Comparison of ENCODE assay signal across 1 cellular context in genomic region chr22:39388261-39389011, GRCh38.
TF ChIP-seq lines count a peak whose summit lies in the region.

No MANE protein-coding gene starts in this region.

TF ChIP-seq in HEK293, 187 proteins besides CTCF, POLR2A, EP300 and RAD21 (continued from another document):
- TF ChIP-seq KLF7 (tag by site-specific recombination; IDR thresholded peaks at IDR 0.05; ENCODE audit: borderline replicate concordance), result 0 out of 2 replicates have a peak, but pooled peaks have one; percentile 31
- TF ChIP-seq, protein P1, sequence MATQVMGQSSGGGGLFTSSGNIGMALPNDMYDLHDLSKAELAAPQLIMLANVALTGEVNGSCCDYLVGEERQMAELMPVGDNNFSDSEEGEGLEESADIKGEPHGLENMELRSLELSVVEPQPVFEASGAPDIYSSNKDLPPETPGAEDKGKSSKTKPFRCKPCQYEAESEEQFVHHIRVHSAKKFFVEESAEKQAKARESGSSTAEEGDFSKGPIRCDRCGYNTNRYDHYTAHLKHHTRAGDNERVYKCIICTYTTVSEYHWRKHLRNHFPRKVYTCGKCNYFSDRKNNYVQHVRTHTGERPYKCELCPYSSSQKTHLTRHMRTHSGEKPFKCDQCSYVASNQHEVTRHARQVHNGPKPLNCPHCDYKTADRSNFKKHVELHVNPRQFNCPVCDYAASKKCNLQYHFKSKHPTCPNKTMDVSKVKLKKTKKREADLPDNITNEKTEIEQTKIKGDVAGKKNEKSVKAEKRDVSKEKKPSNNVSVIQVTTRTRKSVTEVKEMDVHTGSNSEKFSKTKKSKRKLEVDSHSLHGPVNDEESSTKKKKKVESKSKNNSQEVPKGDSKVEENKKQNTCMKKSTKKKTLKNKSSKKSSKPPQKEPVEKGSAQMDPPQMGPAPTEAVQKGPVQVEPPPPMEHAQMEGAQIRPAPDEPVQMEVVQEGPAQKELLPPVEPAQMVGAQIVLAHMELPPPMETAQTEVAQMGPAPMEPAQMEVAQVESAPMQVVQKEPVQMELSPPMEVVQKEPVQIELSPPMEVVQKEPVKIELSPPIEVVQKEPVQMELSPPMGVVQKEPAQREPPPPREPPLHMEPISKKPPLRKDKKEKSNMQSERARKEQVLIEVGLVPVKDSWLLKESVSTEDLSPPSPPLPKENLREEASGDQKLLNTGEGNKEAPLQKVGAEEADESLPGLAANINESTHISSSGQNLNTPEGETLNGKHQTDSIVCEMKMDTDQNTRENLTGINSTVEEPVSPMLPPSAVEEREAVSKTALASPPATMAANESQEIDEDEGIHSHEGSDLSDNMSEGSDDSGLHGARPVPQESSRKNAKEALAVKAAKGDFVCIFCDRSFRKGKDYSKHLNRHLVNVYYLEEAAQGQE (tag by site-specific recombination; IDR thresholded peaks at IDR 0.05), result no peak
